Comparison of ENCODE assay signal across 12 cellular contexts in the genomic region with DNA sequence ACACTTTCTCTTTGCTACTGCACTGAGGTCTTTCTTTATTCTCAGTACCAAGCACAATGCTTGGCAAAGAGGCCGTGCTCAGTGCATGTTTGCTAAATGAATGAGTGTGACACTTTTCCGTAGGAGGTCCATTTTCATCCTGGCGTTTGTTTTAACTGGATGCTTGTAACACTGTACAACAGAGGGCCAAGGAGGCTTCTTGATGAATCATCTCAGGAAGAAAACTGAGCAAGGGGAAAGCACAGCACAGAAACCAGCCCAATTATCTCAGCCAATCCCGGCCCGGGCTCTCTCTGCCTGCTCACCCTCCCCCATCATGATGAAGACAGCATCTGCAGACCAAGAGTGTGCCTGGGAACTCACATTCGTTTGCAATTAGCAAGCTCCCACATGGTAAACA.
A peak's percentile ranks its signal among the peaks of the same experiment; 100 is the strongest.
DNase-seq lines count a peak whose midpoint lies in the region; ATAC-seq lines count a peak whose summit lies in the region.
"Had no signal": no experiment of that assay in that cellular context is flagged by ENCODE, and none has a peak within 500 bp of the region (broad histone marks: within the 10 kb centered on the region; RNA-seq: fewer than 3 reads in every experiment).

No MANE protein-coding gene starts in this region.

- intact Hi-C loops in sciatic nerve (cut with DNase I), result no loop called here

- H3K27ac ChIP-seq in SJSA1, result peak overlapping the region; percentile 19; the same call in 1 of the 2 replicates

- H3K4me1 ChIP-seq in SJSA1 (replicated peaks), result peaks cover 12% of the 10 kb centered on the region

- DNase-seq in ELF-1 (ENCODE audit: low read depth, low spot score) (peak; percentile 24), SJSA1 (ENCODE audit: low read depth in 1 of 2, low spot score in 2 of 2) (peak; percentile 65 to 68), fibroblast of the conjunctiva (ENCODE audit: low read depth) (peak; percentile 5), sciatic nerve (ENCODE audit: low spot score) (no peak), SKM-1 treated with dmso at 0.1 percent for 144 hours (lab: John Stamatoyannopoulos, UW; ENCODE audit: unreplicated experiment) (no peak), NCI-H1436 (lab: John Stamatoyannopoulos, UW) (no peak), NCI-H524 treated with DMSO at 0.1 percent for 48 hours (lab: John Stamatoyannopoulos, UW) (no peak)
- DNase-seq: activated CD4-positive, alpha-beta T cell treated with anti-CD3 and anti-CD28 coated beads, Interleukin-2, amount 50 U/mL, for 48 hours; activated gamma-delta T cell treated with Interleukin-2 at 50 U/mL for 16 hours; effector CD8-positive, alpha-beta T cell; NCI-H510A treated with DMSO at 0.1 percent for 48 hours had no signal

- no peaks in the 10 kb centered on the region for H3K27me3 ChIP-seq in SJSA1 (replicated peaks)

- ATAC-seq in sciatic nerve (peak; percentile 62), GM18511 (IDR thresholded peaks at IDR 0.05; ENCODE audit: unreplicated experiment) (no peak)

- no peaks in the 10 kb centered on the region for H3K9me3 ChIP-seq in SJSA1 (replicated peaks)

- H3K4me3 ChIP-seq in SJSA1, result no peak overlapping the region

- no peaks in the 10 kb centered on the region for H3K36me3 ChIP-seq in SJSA1

Comparison
In these comparisons a context has a peak if more than half of its experiments do, and no peak if none do; other contexts are left out.
1. DNase-seq: peak in ELF-1 (single experiment), SJSA1 (2 of 2) and fibroblast of the conjunctiva (single experiment); none in sciatic nerve (single experiment), SKM-1 treated with dmso at 0.1 percent for 144 hours (single experiment), NCI-H1436 (single experiment) and NCI-H524 treated with DMSO at 0.1 percent for 48 hours (single experiment).